ENCODE assay signal across 1 cellular context in genomic region chr10:11521860-11522259, GRCh38.
TF ChIP-seq lines count a peak whose summit lies in the region.

No MANE protein-coding gene starts in this region.

TF ChIP-seq in K562, 482 proteins besides CTCF, POLR2A, EP300 and RAD21 (continued from another document):
- no peak for TF ChIP-seq ZBTB12 (CRISPR knock-in tag; IDR thresholded peaks at IDR 0.05)
- no peak for TF ChIP-seq ZFP36 (IDR thresholded peaks at IDR 0.05; ENCODE audit: low read depth, low read length, partially characterized antibody)
- no peak for TF ChIP-seq YY1 (IDR thresholded peaks at IDR 0.05; ENCODE audit: borderline replicate concordance in 1 of 3, control insufficient read depth in 1 of 3, extremely low read depth in 1 of 3, insufficient read depth in 3 of 3, insufficient read length in 1 of 3, insufficient replicate concordance in 2 of 3, low read depth in 1 of 3, low read length in 2 of 3)
- no peak for TF ChIP-seq MEF2A (IDR thresholded peaks at IDR 0.05; ENCODE audit: control insufficient read depth, low read depth, low read length)
- no peak for TF ChIP-seq HMG20B (CRISPR knock-in tag; IDR thresholded peaks at IDR 0.05)
